ENCODE assay signal across 13 cellular contexts in the genomic region with DNA sequence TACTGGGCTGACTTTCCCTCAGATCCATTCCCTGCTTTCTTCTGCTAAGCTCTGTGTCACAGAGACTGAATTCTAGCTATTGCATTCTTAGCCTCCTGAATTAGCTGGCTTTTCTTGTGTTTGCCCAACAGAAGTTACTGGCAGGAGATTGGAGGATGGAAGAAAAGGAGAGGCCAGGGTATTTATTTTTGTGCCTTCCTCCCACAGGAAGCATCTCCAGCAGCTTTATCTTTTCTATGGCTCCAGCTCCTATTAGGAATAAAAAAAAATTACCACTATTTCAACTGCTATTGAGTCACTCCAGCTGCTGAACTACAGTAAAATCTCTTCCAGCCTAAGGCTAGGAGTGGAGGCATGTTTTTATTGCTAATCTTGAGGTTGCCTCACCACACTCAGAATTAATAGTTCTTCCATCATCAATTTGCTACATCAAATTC.
DNase-seq lines count a peak whose midpoint lies in the region; ATAC-seq and TF ChIP-seq lines count a peak whose summit lies in the region.
"Had no signal": no experiment of that assay in that cellular context is flagged by ENCODE, and none has a peak within 500 bp of the region (broad histone marks: within the 10 kb centered on the region; RNA-seq: fewer than 3 reads in every experiment).

No MANE protein-coding gene starts in this region.

- H3K4me2 ChIP-seq in fibroblast of lung (ENCODE audit: extremely low read depth, insufficient read depth, low read length): no peak overlapping the region
- H3K4me2 ChIP-seq in Karpas-422 (ENCODE audit: low read depth, low read length, poor library complexity, severe bottlenecking): no peak overlapping the region

- H3K36me3 ChIP-seq in BJ (ENCODE audit: control insufficient read depth, insufficient read depth, low read length): no peaks in the 10 kb centered on the region
- H3K36me3 ChIP-seq in fibroblast of lung (ENCODE audit: control insufficient read depth, insufficient read depth, low read length): no peaks in the 10 kb centered on the region
- H3K36me3 ChIP-seq in Karpas-422 (ENCODE audit: insufficient read depth, low read length): no peaks in the 10 kb centered on the region

- H3K36me3 Mint-ChIP-seq in nephron (ENCODE audit: low read depth): no peaks in the 10 kb centered on the region
- no peaks in the 10 kb centered on the region for H3K36me3 Mint-ChIP-seq in activated naive CD4-positive, alpha-beta T cell treated with anti-CD3 and anti-CD28 coated beads for 36 hours (ENCODE audit: low read depth)
- H3K36me3 Mint-ChIP-seq: CD4-positive, alpha-beta memory T cell; memory B cell had no signal

- DNase-seq in BJ (ENCODE audit: low read depth) (peak; percentile 89), RPMI7951 (ENCODE audit: low read depth) (peak; percentile 95), fibroblast of lung (ENCODE audit: low read depth in 2 of 2) (peak; percentile 86 to 91), COLO668 (lab: John Stamatoyannopoulos, UW; ENCODE audit: unreplicated experiment) (no peak), Karpas-422 (no peak)
- no peak for DNase-seq in activated naive CD4-positive, alpha-beta T cell treated with anti-CD3 and anti-CD28 coated beads for 36 hours
- DNase-seq in stimulated activated naive CD8-positive, alpha-beta T cell treated with anti-CD3 and anti-CD28 coated beads, Interleukin-15, Interleukin-2, amounts not matched to agents 100 U/mL and 50 U/mL, for 24 hours: no peak
- DNase-seq: CD4-positive, alpha-beta memory T cell; dorsolateral prefrontal cortex had no signal

- TF ChIP-seq CTCF in BJ (IDR thresholded peaks at IDR 0.05; ENCODE audit: insufficient read depth, low read depth, low read length) (no peak), fibroblast of lung (conservative IDR thresholded peaks at IDR 0.05 in 1 of 2, IDR thresholded peaks at IDR 0.05 in 1 of 2; ENCODE audit: low read depth in 1 of 2, low read length in 2 of 2) (no peak), nephron (IDR thresholded peaks at IDR 0.05; ENCODE audit: unreplicated experiment in 3 of 3) (no peak)

- CTCF ChIA-PET in BJ (lab: Yijun Ruan, JAX): interaction anchor here (0.6 to 1.5 kb wide), 3 partner anchors 17 to 739 kb away, joined by 3 to 5 read pairs (median 3); no protein-coding TSS in a partner anchor
- CTCF ChIA-PET in activated naive CD4-positive, alpha-beta T cell treated with anti-CD3 and anti-CD28 coated beads for 36 hours (lab: Charles Lee): no interaction called here

- H3K4me3 ChIP-seq in BJ (ENCODE audit: low read depth, low read length): no peak overlapping the region
- no peak overlapping the region for H3K4me3 ChIP-seq in fibroblast of lung (replicated peaks in 1 of 4; ENCODE audit: control extremely low read depth in 1 of 4, insufficient read depth in 1 of 4, low read depth in 3 of 4, low read length in 4 of 4)
- H3K4me3 ChIP-seq in Karpas-422 (ENCODE audit: low read length): no peak overlapping the region
- H3K4me3 ChIP-seq: dorsolateral prefrontal cortex had no signal

- H3K9me3 Mint-ChIP-seq in nephron: no peaks in the 10 kb centered on the region
- peaks cover 4% of the 10 kb centered on the region for H3K9me3 Mint-ChIP-seq in activated naive CD4-positive, alpha-beta T cell treated with anti-CD3 and anti-CD28 coated beads for 36 hours

- H3K9ac ChIP-seq in fibroblast of lung (ENCODE audit: insufficient read depth, low read length) (no peak overlapping the region), Karpas-422 (ENCODE audit: low read length) (no peak overlapping the region)

- H3K4me3 Mint-ChIP-seq in nephron: no peak overlapping the region
- no peak overlapping the region for H3K4me3 Mint-ChIP-seq in activated naive CD4-positive, alpha-beta T cell treated with anti-CD3 and anti-CD28 coated beads for 36 hours
- H3K4me3 Mint-ChIP-seq: CD4-positive, alpha-beta memory T cell; memory B cell; stimulated activated naive CD8-positive, alpha-beta T cell treated with anti-CD3 and anti-CD28 coated beads, Interleukin-15, Interleukin-2, amounts not matched to agents 100 ng/mL and 50 ng/mL, for 24 hours had no signal

- H3K9me2 ChIP-seq in Karpas-422 (replicated peaks; ENCODE audit: insufficient read depth, low read length): peaks cover 4% of the 10 kb centered on the region; the same call in 1 of the 2 replicates

- H3K27ac Mint-ChIP-seq in nephron: peak overlapping the region; percentile 82 to 96 (median 95)
- no peak overlapping the region for H3K27ac Mint-ChIP-seq in activated naive CD4-positive, alpha-beta T cell treated with anti-CD3 and anti-CD28 coated beads for 36 hours
- H3K27ac Mint-ChIP-seq: CD4-positive, alpha-beta memory T cell; memory B cell; progenitor cell of endocrine pancreas; stimulated activated naive CD8-positive, alpha-beta T cell treated with anti-CD3 and anti-CD28 coated beads, Interleukin-15, Interleukin-2, amounts not matched to agents 100 ng/mL and 50 ng/mL, for 24 hours had no signal

- POLR2A ChIA-PET in BJ (lab: Charles Lee): interaction anchor here (0.5 to 0.7 kb wide), 3 partner anchors 335 to 824 kb away, joined by 3 to 5 read pairs (median 3); no protein-coding TSS in a partner anchor

- no peaks in the 10 kb centered on the region for H3K4me1 ChIP-seq in fibroblast of lung (ENCODE audit: control insufficient read depth, extremely low read depth, insufficient read depth, low read length)
- H3K4me1 ChIP-seq in Karpas-422 (ENCODE audit: low read length): no peaks in the 10 kb centered on the region

- no peaks in the 10 kb centered on the region for H3K27me3 Mint-ChIP-seq in nephron (ENCODE audit: low read depth)
- no peaks in the 10 kb centered on the region for H3K27me3 Mint-ChIP-seq in activated naive CD4-positive, alpha-beta T cell treated with anti-CD3 and anti-CD28 coated beads for 36 hours (ENCODE audit: low read depth)
- H3K27me3 Mint-ChIP-seq: CD4-positive, alpha-beta memory T cell; progenitor cell of endocrine pancreas; stimulated activated naive CD8-positive, alpha-beta T cell treated with anti-CD3 and anti-CD28 coated beads, Interleukin-15, Interleukin-2, amounts not matched to agents 100 ng/mL and 50 ng/mL, for 24 hours had no signal

- H3K27me3 ChIP-seq in BJ (ENCODE audit: control insufficient read depth, insufficient read depth, low read length) (no peaks in the 10 kb centered on the region), fibroblast of lung (ENCODE audit: control insufficient read depth, insufficient read depth, low read length) (no peaks in the 10 kb centered on the region), Karpas-422 (ENCODE audit: low read length) (no peaks in the 10 kb centered on the region)
- H3K27me3 ChIP-seq: dorsolateral prefrontal cortex had no signal

- H3K79me2 ChIP-seq in fibroblast of lung (ENCODE audit: control insufficient read depth, insufficient read depth, low read length) (no peaks in the 10 kb centered on the region), Karpas-422 (ENCODE audit: low read length) (no peaks in the 10 kb centered on the region)

- H3K4me1 Mint-ChIP-seq in nephron: peaks cover 12% of the 10 kb centered on the region
- no peaks in the 10 kb centered on the region for H3K4me1 Mint-ChIP-seq in activated naive CD4-positive, alpha-beta T cell treated with anti-CD3 and anti-CD28 coated beads for 36 hours (ENCODE audit: low read depth)
- H3K4me1 Mint-ChIP-seq: CD4-positive, alpha-beta memory T cell had no signal

- H2AFZ ChIP-seq in fibroblast of lung (ENCODE audit: low read length): no peak overlapping the region
- H2AFZ ChIP-seq in Karpas-422 (ENCODE audit: low read length): no peak overlapping the region

- intact Hi-C loops in activated naive CD4-positive, alpha-beta T cell treated with anti-CD3 and anti-CD28 coated beads for 36 hours (cut with micrococcal nuclease): no loop called here

- no peak for ATAC-seq in stimulated activated naive CD8-positive, alpha-beta T cell treated with anti-CD3 and anti-CD28 coated beads, Interleukin-15, Interleukin-2, amounts not matched to agents 100 U/mL and 50 U/mL, for 24 hours

- H3K27ac ChIP-seq in fibroblast of lung (ENCODE audit: insufficient read depth, low read length) (no peak overlapping the region), Karpas-422 (ENCODE audit: low read length) (no peak overlapping the region)

- H4K20me1 ChIP-seq in fibroblast of lung (ENCODE audit: control insufficient read depth, extremely low read depth, insufficient read depth, low read length): no peaks in the 10 kb centered on the region
- H4K20me1 ChIP-seq in Karpas-422 (ENCODE audit: insufficient read depth, low read depth, low read length): no peaks in the 10 kb centered on the region

- H3K9me3 ChIP-seq in fibroblast of lung (ENCODE audit: control insufficient read depth, insufficient read depth, low read depth, low read length) (no peaks in the 10 kb centered on the region), Karpas-422 (ENCODE audit: low read length) (no peaks in the 10 kb centered on the region)

Comparison
In these comparisons a context has a peak if more than half of its experiments do, and no peak if none do; other contexts are left out.
1. DNase-seq: peak in BJ (single experiment), RPMI7951 (single experiment) and fibroblast of lung (2 of 2); none in COLO668 (single experiment), activated naive CD4-positive, alpha-beta T cell treated with anti-CD3 and anti-CD28 coated beads for 36 hours (single experiment), Karpas-422 (single experiment) and stimulated activated naive CD8-positive, alpha-beta T cell treated with anti-CD3 and anti-CD28 coated beads, Interleukin-15, Interleukin-2, amounts not matched to agents 100 U/mL and 50 U/mL, for 24 hours (single experiment).